ENCODE assay signal across 9 cellular contexts in the genomic region with DNA sequence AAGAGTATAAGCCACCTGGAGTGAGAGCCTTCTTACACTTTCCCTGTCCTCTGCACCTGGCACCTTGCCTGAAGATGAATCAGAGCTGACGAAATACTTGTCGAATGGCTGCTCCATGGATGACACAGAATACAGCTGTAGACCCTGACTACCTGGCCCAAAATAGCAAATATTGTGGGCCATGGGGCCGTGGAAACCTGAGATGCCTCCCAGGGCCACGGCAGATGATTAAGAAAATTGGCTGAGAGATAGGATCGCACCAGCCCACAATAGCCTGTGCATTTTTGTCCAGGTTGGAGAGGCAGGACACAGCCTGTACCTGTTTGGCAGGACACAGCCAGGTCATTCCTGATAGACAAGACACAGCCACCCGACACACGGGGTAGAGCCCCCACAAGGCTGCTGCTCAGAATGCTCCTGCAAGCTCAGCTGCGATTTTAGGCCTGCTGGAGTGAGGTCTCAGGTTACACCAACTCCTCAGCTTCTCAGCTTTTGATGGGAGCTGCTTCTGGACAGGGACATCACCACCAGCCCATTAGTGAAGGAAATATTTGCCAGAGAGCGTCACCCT. TPM values are rescaled to one million over a fixed set of nuclear protein-coding genes. Genes with fewer than 3 reads are reported as not detected.
A peak's percentile ranks its signal among the peaks of the same experiment; 100 is the strongest.
DNase-seq lines count a peak whose midpoint lies in the region; ATAC-seq and TF ChIP-seq lines count a peak whose summit lies in the region.
"Had no signal": no experiment of that assay in that cellular context is flagged by ENCODE, and none has a peak within 500 bp of the region (broad histone marks: within the 10 kb centered on the region; RNA-seq: fewer than 3 reads in every experiment).

No MANE protein-coding gene starts in this region.

- RAD21 ChIA-PET in HCT116 (lab: Charles Lee; ENCODE audit: low non-redundant PET in 1 of 2, low total read pairs in 2 of 2, uncharacterized antibody in 2 of 2, unreplicated experiment in 2 of 2), result interaction anchor here in 1 of 2 experiments (0.6 kb wide), 1 partner anchor 80 kb away, joined by 3 read pairs; no protein-coding TSS in a partner anchor

- CTCF ChIA-PET in HCT116 (lab: Charles Lee), result interaction anchor here (1.2 to 4.4 kb wide), 2 partner anchors 11 to 29 kb away, joined by 3 to 21 read pairs; no protein-coding TSS in a partner anchor
- CTCF ChIA-PET in activated naive CD4-positive, alpha-beta T cell treated with anti-CD3 and anti-CD28 coated beads, Interleukin-2, amount 10 ng/mL, durations not matched to agents 7 days and 5 days (lab: Charles Lee), result no interaction called here

- H3K9me2 ChIP-seq in HCT116 (ENCODE audit: insufficient read depth) (no peaks in the 10 kb centered on the region), Karpas-422 (replicated peaks; ENCODE audit: insufficient read depth, low read length) (no peaks in the 10 kb centered on the region)

- no peak for TF ChIP-seq RAD21 in HCT116 (IDR thresholded peaks at IDR 0.05; ENCODE audit: low read depth)

- H3K4me1 Mint-ChIP-seq in activated naive CD4-positive, alpha-beta T cell treated with anti-CD3 and anti-CD28 coated beads, Interleukin-2, amount 10 ng/mL, durations not matched to agents 7 days and 5 days, result peaks cover 4% of the 10 kb centered on the region

- no peak overlapping the region for H3K4me3 Mint-ChIP-seq in activated naive CD4-positive, alpha-beta T cell treated with anti-CD3 and anti-CD28 coated beads, Interleukin-2, amount 10 ng/mL, durations not matched to agents 7 days and 5 days

- H3K36me3 Mint-ChIP-seq in activated naive CD4-positive, alpha-beta T cell treated with anti-CD3 and anti-CD28 coated beads, Interleukin-2, amount 10 ng/mL, durations not matched to agents 7 days and 5 days, result no peaks in the 10 kb centered on the region

- TF ChIP-seq CTCF in HCT116 (IDR thresholded peaks at IDR 0.05 in 2 of 3, conservative IDR thresholded peaks at IDR 0.05 in 1 of 3; ENCODE audit: borderline replicate concordance in 1 of 3, insufficient read depth in 1 of 3, low read depth in 2 of 3, low read length in 2 of 3) (no peak), prostate gland (IDR thresholded peaks at IDR 0.05) (no peak)

- TF ChIP-seq POLR2A in HCT116 (IDR thresholded peaks at IDR 0.05; ENCODE audit: borderline replicate concordance, extremely low read depth, insufficient read depth, insufficient read length) (no peak), prostate gland (IDR thresholded peaks at IDR 0.05) (no peak)

- DNase-seq in HCT116 (ENCODE audit: low read depth, low spot score) (peak; percentile 78), RKO (ENCODE audit: low spot score) (peak; percentile 70), prostate gland (ENCODE audit: low spot score) (peak; percentile 61), Karpas-422 (no peak)
- DNase-seq in effector CD8-positive, alpha-beta T cell (lab: John Stamatoyannopoulos, UW), result no peak
- DNase-seq in activated naive CD4-positive, alpha-beta T cell treated with anti-CD3 and anti-CD28 coated beads, Interleukin-2, amount 10 ng/mL, durations not matched to agents 7 days and 5 days, result no peak
- DNase-seq: anterior cingulate cortex had no signal

- no peaks in the 10 kb centered on the region for H3K9me3 Mint-ChIP-seq in activated naive CD4-positive, alpha-beta T cell treated with anti-CD3 and anti-CD28 coated beads, Interleukin-2, amount 10 ng/mL, durations not matched to agents 7 days and 5 days

- POLR2A ChIA-PET in HCT116 (lab: Charles Lee), result interaction anchor here (1.1 to 2.1 kb wide), 2 partner anchors 10 to 28 kb away, joined by 3 to 6 read pairs; no protein-coding TSS in a partner anchor

- intact Hi-C loops in HCT116 (cut with micrococcal nuclease), result no loop called here
- intact Hi-C loops in prostate gland (cut with DNase I), result no loop called here

- BruUV-seq in HCT116 (replicated peaks; lab: Mats Ljungman, UMichigan), result no TSS peak

- H3K9ac ChIP-seq in HCT116 (ENCODE audit: low read length), result no peak overlapping the region
- H3K9ac ChIP-seq in Karpas-422 (ENCODE audit: low read length), result no peak overlapping the region

- H3K79me2 ChIP-seq in HCT116 (ENCODE audit: insufficient read depth, low read length) (no peaks in the 10 kb centered on the region), Karpas-422 (ENCODE audit: low read length) (no peaks in the 10 kb centered on the region)

- no peaks in the 10 kb centered on the region for H3K27me3 ChIP-seq in HCT116 (ENCODE audit: insufficient read depth, low read length)
- no peaks in the 10 kb centered on the region for H3K27me3 ChIP-seq in prostate gland (replicated peaks; ENCODE audit: insufficient read depth)
- H3K27me3 ChIP-seq in Karpas-422 (ENCODE audit: low read length), result no peaks in the 10 kb centered on the region

- 22% methylated on average over 9 of the region's 9 CpGs for WGBS in prostate gland

- H3K9me3 ChIP-seq in HCT116 (ENCODE audit: control insufficient read depth in 1 of 2, insufficient read depth in 1 of 2, low read depth in 1 of 2, low read length in 2 of 2), result no peaks in the 10 kb centered on the region
- no peaks in the 10 kb centered on the region for H3K9me3 ChIP-seq in prostate gland
- no peaks in the 10 kb centered on the region for H3K9me3 ChIP-seq in Karpas-422 (ENCODE audit: low read length)

- H3K4me3 ChIP-seq in HCT116 (replicated peaks in 1 of 2; ENCODE audit: low read depth in 1 of 2, low read length in 2 of 2), result peak overlapping the region in 1 of 2 experiments; percentile 12; a peak in 1 of 4 replicates
- no peak overlapping the region for H3K4me3 ChIP-seq in prostate gland
- H3K4me3 ChIP-seq in Karpas-422 (ENCODE audit: low read length), result no peak overlapping the region

- peaks cover 14% of the 10 kb centered on the region for H3K27me3 Mint-ChIP-seq in activated naive CD4-positive, alpha-beta T cell treated with anti-CD3 and anti-CD28 coated beads, Interleukin-2, amount 10 ng/mL, durations not matched to agents 7 days and 5 days

- H3K4me2 ChIP-seq in HCT116 (ENCODE audit: low read length), result peak overlapping the region; percentile 67
- H3K4me2 ChIP-seq in Karpas-422 (ENCODE audit: low read depth, low read length, poor library complexity, severe bottlenecking), result no peak overlapping the region

- H3K4me1 ChIP-seq in HCT116 (ENCODE audit: control insufficient read depth in 1 of 2, insufficient read depth in 2 of 2, low read length in 2 of 2), result peaks cover 25 to 39% of the 10 kb centered on the region in 2 experiments
- H3K4me1 ChIP-seq in prostate gland (replicated peaks), result no peaks in the 10 kb centered on the region
- H3K4me1 ChIP-seq in Karpas-422 (ENCODE audit: low read length), result 0 out of 2 replicates have a peak, but pooled peaks cover 5% of the 10 kb centered on the region

- H3K36me3 ChIP-seq in HCT116 (ENCODE audit: control insufficient read depth in 1 of 2, insufficient read depth in 2 of 2, low read length in 2 of 2), result no peaks in the 10 kb centered on the region
- no peaks in the 10 kb centered on the region for H3K36me3 ChIP-seq in prostate gland
- H3K36me3 ChIP-seq in Karpas-422 (ENCODE audit: insufficient read depth, low read length), result no peaks in the 10 kb centered on the region

- H2AFZ ChIP-seq in HCT116 (ENCODE audit: low read depth, low read length, poor library complexity, severe bottlenecking) (peak overlapping the region; percentile 34), Karpas-422 (ENCODE audit: low read length) (no peak overlapping the region)

- no peaks in the 10 kb centered on the region for H4K20me1 ChIP-seq in HCT116 (ENCODE audit: insufficient read depth)
- no peaks in the 10 kb centered on the region; the same call in 1 of the 2 replicates for H4K20me1 ChIP-seq in Karpas-422 (ENCODE audit: insufficient read depth, low read depth, low read length)

- no peak overlapping the region for H3K27ac Mint-ChIP-seq in activated naive CD4-positive, alpha-beta T cell treated with anti-CD3 and anti-CD28 coated beads, Interleukin-2, amount 10 ng/mL, durations not matched to agents 7 days and 5 days

- peak overlapping the region; percentile 15; the same call in 1 of the 2 replicates for H3K27ac ChIP-seq in HCT116 (ENCODE audit: low read depth, low read length)
- no peak overlapping the region for H3K27ac ChIP-seq in prostate gland
- H3K27ac ChIP-seq in Karpas-422 (ENCODE audit: low read length), result no peak overlapping the region

- ATAC-seq in HCT116 (peak; percentile 89), esophagus mucosa (peak; percentile 73), GM21447 (IDR thresholded peaks at IDR 0.05; ENCODE audit: unreplicated experiment) (no peak)

TF ChIP-seq in HCT116, 20 proteins besides CTCF, POLR2A, EP300 and RAD21 (continues in another document):
- TF ChIP-seq MAX (IDR thresholded peaks at IDR 0.05) (peak; percentile 44; the same call in 1 of the 2 replicates), EGR1 (IDR thresholded peaks at IDR 0.05; ENCODE audit: low read depth) (no peak), ZFX (IDR thresholded peaks at IDR 0.05) (no peak), FOSL1 (IDR thresholded peaks at IDR 0.05; ENCODE audit: low read depth) (peak; percentile 89)

RNA-seq across cellular contexts. Expression of gene TPM1, which starts 22.9 kb away (rescaled TPM):
- 22.5 TPM for total RNA-seq in HCT116 (2021; ENCODE audit: unreplicated experiment)
- 21.6 and 27.5 TPM in 2 replicates for polyA plus RNA-seq in HCT116 (2012)
- 28.3 TPM for total RNA-seq in esophagus mucosa
- 100 to 1,000 TPM; 564 to 629 TPM for total RNA-seq in prostate gland
- 10.1 and 11.5 TPM in 2 replicates for total RNA-seq in Karpas-422 (2014; rRNA removed; shearing (Covaris generic); ENCODE audit: low replicate concordance)

Comparison
In these comparisons a context has a peak if more than half of its experiments do, and no peak if none do; other contexts are left out.
1. DNase-seq: peak in HCT116 (single experiment), RKO (single experiment) and prostate gland (single experiment); none in effector CD8-positive, alpha-beta T cell (single experiment), Karpas-422 (single experiment) and activated naive CD4-positive, alpha-beta T cell treated with anti-CD3 and anti-CD28 coated beads, Interleukin-2, amount 10 ng/mL, durations not matched to agents 7 days and 5 days (single experiment).
2. RNA of gene TPM1, which starts 22.9 kb away (total RNA-seq): 564 to 629 TPM in prostate gland; 28.3 TPM in esophagus mucosa (single experiment), 22.5 TPM in HCT116 (single experiment) and 10.1 to 11.5 TPM in Karpas-422; every median in the first group is over 10 times any median in the second.